In the genomic region with DNA sequence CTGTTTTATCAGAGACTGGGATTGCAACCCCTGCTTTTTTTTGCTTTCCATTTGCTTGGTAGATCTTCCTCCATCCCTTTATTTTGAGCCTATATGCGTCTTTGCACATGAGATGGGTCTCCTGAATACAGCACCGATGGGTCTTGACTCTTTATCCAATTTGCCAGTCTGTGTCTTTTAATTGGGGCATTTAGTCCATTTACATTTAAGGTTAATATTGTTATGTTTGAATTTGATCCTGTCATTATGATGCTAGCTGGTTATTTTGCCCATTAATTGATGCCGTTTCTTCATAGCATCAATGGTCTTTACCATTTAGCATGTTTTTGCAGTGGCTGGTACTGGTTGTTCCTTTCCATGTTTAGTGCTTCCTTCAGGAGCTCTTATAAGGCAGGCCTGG, we compare ENCODE assay signal across 6 cellular contexts. TPM values are rescaled to one million over a fixed set of nuclear protein-coding genes. Genes with fewer than 3 reads are reported as not detected.
"Had no signal": no experiment of that assay in that cellular context is flagged by ENCODE, and none has a peak within 500 bp of the region (broad histone marks: within the 10 kb centered on the region; RNA-seq: fewer than 3 reads in every experiment).

No MANE protein-coding gene starts in this region.

RNA-seq across cellular contexts. Expression of gene ADAMTS14, which starts 29.0 kb away (rescaled TPM):
- total RNA-seq: activated CD4-positive, alpha-beta memory T cell treated with anti-CD3 and anti-CD28 coated beads for 36 hours; activated CD4-positive, alpha-beta memory T cell treated with anti-CD3 and anti-CD28 coated beads, Interleukin-2, amount 10 ng/mL, durations not matched to agents 7 days and 5 days; activated CD4-positive, alpha-beta T cell treated with anti-CD3 and anti-CD28 coated beads for 36 hours; activated CD4-positive, alpha-beta T cell treated with anti-CD3 and anti-CD28 coated beads, Interleukin-2, amount 10 ng/mL, durations not matched to agents 7 days and 5 days; T-helper 17 cell; T-helper 2 cell treated with Interferon-gamma antibody and Interleukin-4, amounts not matched to agents 100 ng/mL and 5 ng/mL, for 36 hours had no signal
